13 cellular contexts compared by ENCODE assay signal in the genomic region with DNA sequence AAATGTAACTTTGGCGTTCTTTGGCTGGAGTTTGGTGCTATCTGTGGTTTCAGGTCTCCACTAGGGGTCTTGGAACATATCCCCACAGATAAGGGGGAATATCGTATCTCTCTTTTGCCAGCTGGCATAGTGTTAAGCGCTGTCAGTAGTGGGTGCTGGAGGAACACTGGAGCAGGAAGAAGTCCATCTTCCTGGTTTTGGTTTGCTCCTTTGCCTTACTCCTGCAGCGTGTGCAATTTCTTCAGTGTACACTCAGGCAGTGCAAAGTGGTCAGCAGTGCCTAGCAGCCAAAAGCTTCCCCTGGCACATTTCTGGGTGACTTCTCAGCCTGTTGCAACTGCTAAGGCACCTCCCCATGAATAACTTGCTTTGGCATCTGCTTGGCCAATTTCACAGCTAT. TPM values are rescaled to one million over a fixed set of nuclear protein-coding genes. Genes with fewer than 3 reads are reported as not detected.
DNase-seq lines count a peak whose midpoint lies in the region; ATAC-seq and TF ChIP-seq lines count a peak whose summit lies in the region.
"Had no signal": no experiment of that assay in that cellular context is flagged by ENCODE, and none has a peak within 500 bp of the region (broad histone marks: within the 10 kb centered on the region; RNA-seq: fewer than 3 reads in every experiment).

No MANE protein-coding gene starts in this region.

- BruUV-seq in A673 (replicated peaks; lab: Mats Ljungman, UMichigan): no TSS peak
- no TSS peak for BruUV-seq in HCT116 (replicated peaks; lab: Mats Ljungman, UMichigan)

- H3K9me2 ChIP-seq in HCT116 (ENCODE audit: insufficient read depth): no peaks in the 10 kb centered on the region

- H3K4me1 ChIP-seq in A673 (ENCODE audit: insufficient read depth, low read length, poor library complexity, severe bottlenecking): peaks cover 7% of the 10 kb centered on the region
- H3K4me1 ChIP-seq in HCT116 (ENCODE audit: control insufficient read depth in 1 of 2, insufficient read depth in 2 of 2, low read length in 2 of 2): peaks cover 5 to 22% of the 10 kb centered on the region in 2 experiments; a peak in 3 of 4 replicates
- no peaks in the 10 kb centered on the region for H3K4me1 ChIP-seq in right cardiac atrium (ENCODE audit: control insufficient read depth, insufficient read depth, low read length)
- H3K4me1 ChIP-seq in transverse colon: peaks cover 0 to 15% (median 0%) of the 10 kb centered on the region in 4 donors

- no peak for TF ChIP-seq POLR2A in HCT116 (IDR thresholded peaks at IDR 0.05; ENCODE audit: borderline replicate concordance, extremely low read depth, insufficient read depth, insufficient read length)
- no peak for TF ChIP-seq POLR2A in transverse colon (IDR thresholded peaks at IDR 0.05)

- H3K4me3 ChIP-seq in A673 (ENCODE audit: low read depth, low read length, poor library complexity, severe bottlenecking) (no peak overlapping the region), HCT116 (replicated peaks in 1 of 2; ENCODE audit: low read depth in 1 of 2, low read length in 2 of 2) (no peak overlapping the region), WERI-Rb-1 (ENCODE audit: low read depth, low read length) (no peak overlapping the region), right cardiac atrium (ENCODE audit: low read length) (no peak overlapping the region), transverse colon (no peak overlapping the region)
- H3K4me3 ChIP-seq: GM12878, stomach had no signal

- no peaks in the 10 kb centered on the region for H3K27me3 ChIP-seq in A673 (replicated peaks; ENCODE audit: insufficient read depth, low read depth, low read length, poor library complexity)
- H3K27me3 ChIP-seq in HCT116 (ENCODE audit: insufficient read depth, low read length): no peaks in the 10 kb centered on the region
- no peaks in the 10 kb centered on the region for H3K27me3 ChIP-seq in WERI-Rb-1 (ENCODE audit: insufficient read depth, low read depth, severe bottlenecking)
- no peaks in the 10 kb centered on the region for H3K27me3 ChIP-seq in right cardiac atrium (ENCODE audit: control insufficient read depth, insufficient read depth)
- peaks cover 4% of the 10 kb centered on the region for H3K27me3 ChIP-seq in transverse colon

- no peaks in the 10 kb centered on the region for H3K36me3 ChIP-seq in A673 (ENCODE audit: insufficient read depth, low read length, poor library complexity, severe bottlenecking)
- no peaks in the 10 kb centered on the region for H3K36me3 ChIP-seq in HCT116 (ENCODE audit: control insufficient read depth in 1 of 2, insufficient read depth in 2 of 2, low read length in 2 of 2)
- H3K36me3 ChIP-seq in WERI-Rb-1: no peaks in the 10 kb centered on the region
- H3K36me3 ChIP-seq in transverse colon: no peaks in the 10 kb centered on the region
- H3K36me3 ChIP-seq: stomach had no signal

- TF ChIP-seq RAD21 in HCT116 (IDR thresholded peaks at IDR 0.05; ENCODE audit: low read depth): peak; percentile 30; the same call in 1 of the 2 replicates

- no peaks in the 10 kb centered on the region for H3K79me2 ChIP-seq in HCT116 (ENCODE audit: insufficient read depth, low read length)

- TF ChIP-seq CTCF in A673 (conservative IDR thresholded peaks at IDR 0.05; ENCODE audit: low read depth, low read length) (peak; percentile 39), HCT116 (IDR thresholded peaks at IDR 0.05 in 2 of 3, conservative IDR thresholded peaks at IDR 0.05 in 1 of 3; ENCODE audit: borderline replicate concordance in 1 of 3, insufficient read depth in 1 of 3, low read depth in 2 of 3, low read length in 2 of 3) (0 out of 6 replicates have a peak, but pooled peaks of 2 of the 3 experiments have one; percentile 12 to 14), WERI-Rb-1 (IDR thresholded peaks at IDR 0.05; ENCODE audit: low read depth, low read length) (0 out of 2 replicates have a peak, but pooled peaks have one; percentile 2), transverse colon (IDR thresholded peaks at IDR 0.05) (no peak), RWPE1 (conservative IDR thresholded peaks at IDR 0.05; ENCODE audit: low read depth) (no peak)

- CTCF ChIA-PET in A673 (lab: Charles Lee): interaction anchor here (1.0 kb wide), 1 partner anchor 80 kb away, joined by 3 read pairs; no protein-coding TSS in a partner anchor
- CTCF ChIA-PET in HCT116 (lab: Charles Lee): interaction anchor here (1.4 to 1.8 kb wide), 3 partner anchors 15 to 80 kb away, joined by 8 to 9 read pairs (median 8); no protein-coding TSS in a partner anchor
- CTCF ChIA-PET in RWPE1 (lab: Yijun Ruan, JAX): interaction anchor here (1.0 to 1.2 kb wide), 2 partner anchors 18 to 80 kb away, joined by 3 to 4 read pairs; no protein-coding TSS in a partner anchor

- H2AFZ ChIP-seq in HCT116 (ENCODE audit: low read depth, low read length, poor library complexity, severe bottlenecking): no peak overlapping the region

- POLR2A ChIA-PET in A673 (lab: Charles Lee; ENCODE audit: low non-redundant PET): no interaction called here
- POLR2A ChIA-PET in HCT116 (lab: Charles Lee): interaction anchor here (1.0 to 1.4 kb wide), 3 partner anchors 14 to 80 kb away, joined by 3 to 4 read pairs (median 3); no protein-coding TSS in a partner anchor
- POLR2A ChIA-PET in RWPE1 (lab: Yijun Ruan, JAX; ENCODE audit: low non-redundant PET): no interaction called here

- H3K4me2 ChIP-seq in HCT116 (ENCODE audit: low read length): no peak overlapping the region

- H3K9ac ChIP-seq in HCT116 (ENCODE audit: low read length): no peak overlapping the region

- 11% methylated on average over 4 of the region's 4 CpGs for WGBS in right cardiac atrium
- WGBS in transverse colon (ENCODE audit: low coverage in 1 of 2), 2 donors: 24 to 71% methylated on average over 1 to 4 of the region's 4 CpGs

- RAD21 ChIA-PET in HCT116 (lab: Charles Lee; ENCODE audit: low non-redundant PET in 1 of 2, low total read pairs in 2 of 2, uncharacterized antibody in 2 of 2, unreplicated experiment in 2 of 2): no interaction called here

- H3K27ac ChIP-seq in A673 (ENCODE audit: low read depth, low read length, poor library complexity, severe bottlenecking) (no peak overlapping the region), HCT116 (ENCODE audit: low read depth, low read length) (no peak overlapping the region), WERI-Rb-1 (no peak overlapping the region), right cardiac atrium (ENCODE audit: low read length) (no peak overlapping the region), transverse colon (no peak overlapping the region), RWPE1 (no peak overlapping the region)
- H3K27ac ChIP-seq: stomach had no signal

- in situ Hi-C loops in transverse colon (cut with MboI; ENCODE audit: low pct_ligation_motif_present in 1 of 4, low pct_unique_long_range_greater_than_20kb in 1 of 4, low sequenced_read_pairs in 3 of 4): no loop called here

- no peak for TF ChIP-seq EP300 in transverse colon (IDR thresholded peaks at IDR 0.05; ENCODE audit: low read depth)

- intact Hi-C loops in A673 (cut with micrococcal nuclease; ENCODE audit: unreplicated experiment) (no loop called here), HCT116 (cut with micrococcal nuclease) (no loop called here), right cardiac atrium (cut with DNase I) (no loop called here), transverse colon (cut with DNase I; ENCODE audit: low total_unique reads) (no loop called here)

- H4K20me1 ChIP-seq in HCT116 (ENCODE audit: insufficient read depth): no peaks in the 10 kb centered on the region

- ATAC-seq in HCT116 (peak; percentile 70), right cardiac atrium (peak; percentile 58 to 72), HG02938 (IDR thresholded peaks at IDR 0.05; ENCODE audit: unreplicated experiment) (no peak)
- ATAC-seq: activated T-cell treated with anti-CD3 and anti-CD28 coated beads, Interleukin-2, amount 50 U/mL, for 4 hours; GM12878 had no signal

- DNase-seq in A673 (ENCODE audit: low spot score) (peak; percentile 62), HCT116 (ENCODE audit: low read depth, low spot score) (no peak), WERI-Rb-1 (no peak), right cardiac atrium (no peak), transverse colon (no peak), RWPE1 (ENCODE audit: low spot score) (no peak)
- no peak for DNase-seq in effector CD8-positive, alpha-beta T cell (lab: John Stamatoyannopoulos, UW)
- DNase-seq: activated T-cell treated with anti-CD3 and anti-CD28 coated beads, Interleukin-2, amount 50 U/mL, for 4 hours; CD4-positive, alpha-beta memory T cell; stimulated activated CD4-positive, alpha-beta T cell treated with anti-CD3 and anti-CD28 coated beads, Interleukin-1b, Interleukin-23, amount 100 ng/mL, for 48 hours; stomach had no signal

- no peaks in the 10 kb centered on the region for H3K9me3 ChIP-seq in A673 (ENCODE audit: low read depth, low read length, poor library complexity, severe bottlenecking)
- no peaks in the 10 kb centered on the region for H3K9me3 ChIP-seq in HCT116 (ENCODE audit: control insufficient read depth in 1 of 2, insufficient read depth in 1 of 2, low read depth in 1 of 2, low read length in 2 of 2)
- H3K9me3 ChIP-seq in WERI-Rb-1 (ENCODE audit: severe bottlenecking): no peaks in the 10 kb centered on the region
- H3K9me3 ChIP-seq in right cardiac atrium (ENCODE audit: control insufficient read depth, low read length): no peaks in the 10 kb centered on the region
- H3K9me3 ChIP-seq in transverse colon: no peaks in the 10 kb centered on the region
- H3K9me3 ChIP-seq: stomach had no signal

RNA-seq across cellular contexts. Expression of gene RIPK3, which starts 11.7 kb away (rescaled TPM):
- not detected in 2 replicates for total RNA-seq in A673 (2021)
- total RNA-seq in HCT116 (2021; ENCODE audit: unreplicated experiment): not detected
- not detected in 2 replicates for polyA plus RNA-seq in HCT116 (2012)
- total RNA-seq in right cardiac atrium: 1 to 10 TPM; 2.9 to 7.0 (median 6.4) TPM
- 3.8 TPM for polyA plus RNA-seq in right cardiac atrium
- total RNA-seq in transverse colon: 100 to 1,000 TPM in 1 of 4 donors, 10 to 100 TPM in 3; 19.3 to 156 (median 53.6) TPM

RNA-seq across cellular contexts. Expression of gene NFATC4, which starts 16.5 kb away (rescaled TPM):
- total RNA-seq in A673 (2021) (38.1 and 69.0 TPM in 2 replicates), HCT116 (2021; ENCODE audit: unreplicated experiment) (7.6 TPM), right cardiac atrium (10 to 100 TPM; 15.7 to 40.0 (median 31.0) TPM), transverse colon (10 to 100 TPM; 13.4 to 58.0 (median 20.9) TPM)
- 6.2 and 6.4 TPM in 2 replicates for polyA plus RNA-seq in HCT116 (2012)
- polyA plus RNA-seq in right cardiac atrium: 25.8 TPM
- total RNA-seq: CD4-positive, alpha-beta memory T cell had no signal
- polyA plus RNA-seq: CD4-positive, alpha-beta memory T cell had no signal

RNA-seq across cellular contexts. Expression of gene ADCY4, which starts 16.6 kb away (rescaled TPM):
- 0.84 and 1.5 TPM in 2 replicates for total RNA-seq in A673 (2021)
- total RNA-seq in HCT116 (2021; ENCODE audit: unreplicated experiment): 0.86 TPM
- polyA plus RNA-seq in HCT116 (2012): 0.10 TPM in 2 replicates
- total RNA-seq in right cardiac atrium: 10 to 100 TPM; 24.1 to 45.3 (median 32.8) TPM
- polyA plus RNA-seq in right cardiac atrium: 33.4 TPM
- total RNA-seq in transverse colon: 10 to 100 TPM in 3 of 4 donors, 1 to 10 TPM in 1; 7.9 to 74.8 (median 21.3) TPM

RNA-seq across cellular contexts. Expression of gene LTB4R, which starts 40.2 kb away (rescaled TPM):
- total RNA-seq in A673 (2021) (6.6 and 8.9 TPM in 2 replicates), HCT116 (2021; ENCODE audit: unreplicated experiment) (14.8 TPM), right cardiac atrium (1 to 10 TPM; 2.2 to 3.1 (median 2.4) TPM), transverse colon (1 to 10 TPM; 1.1 to 8.3 (median 6.2) TPM)
- polyA plus RNA-seq in HCT116 (2012): 10.4 and 12.6 TPM in 2 replicates
- polyA plus RNA-seq in right cardiac atrium: 1.6 TPM

RNA-seq across cellular contexts. Expression of gene LTB4R2, which starts 41.6 kb away (rescaled TPM):
- total RNA-seq in A673 (2021): 7.6 and 9.0 TPM in 2 replicates
- 15.4 TPM for total RNA-seq in HCT116 (2021; ENCODE audit: unreplicated experiment)
- polyA plus RNA-seq in HCT116 (2012): 7.1 and 7.9 TPM in 2 replicates
- total RNA-seq in right cardiac atrium: 1 to 10 TPM; 1.2 to 2.1 (median 1.4) TPM
- 0.66 TPM for polyA plus RNA-seq in right cardiac atrium
- 10 to 100 TPM in 1 of 4 donors, 1 to 10 TPM in 3; 4.4 to 81.5 (median 7.1) TPM for total RNA-seq in transverse colon

Comparison
In these comparisons a context has a peak if more than half of its experiments do, and no peak if none do; other contexts are left out.
1. CTCF ChIP-seq: peak in A673 (single experiment), HCT116 (2 of 3) and WERI-Rb-1 (single experiment); none in transverse colon (0 of 5) and RWPE1 (single experiment).